In the genomic region with DNA sequence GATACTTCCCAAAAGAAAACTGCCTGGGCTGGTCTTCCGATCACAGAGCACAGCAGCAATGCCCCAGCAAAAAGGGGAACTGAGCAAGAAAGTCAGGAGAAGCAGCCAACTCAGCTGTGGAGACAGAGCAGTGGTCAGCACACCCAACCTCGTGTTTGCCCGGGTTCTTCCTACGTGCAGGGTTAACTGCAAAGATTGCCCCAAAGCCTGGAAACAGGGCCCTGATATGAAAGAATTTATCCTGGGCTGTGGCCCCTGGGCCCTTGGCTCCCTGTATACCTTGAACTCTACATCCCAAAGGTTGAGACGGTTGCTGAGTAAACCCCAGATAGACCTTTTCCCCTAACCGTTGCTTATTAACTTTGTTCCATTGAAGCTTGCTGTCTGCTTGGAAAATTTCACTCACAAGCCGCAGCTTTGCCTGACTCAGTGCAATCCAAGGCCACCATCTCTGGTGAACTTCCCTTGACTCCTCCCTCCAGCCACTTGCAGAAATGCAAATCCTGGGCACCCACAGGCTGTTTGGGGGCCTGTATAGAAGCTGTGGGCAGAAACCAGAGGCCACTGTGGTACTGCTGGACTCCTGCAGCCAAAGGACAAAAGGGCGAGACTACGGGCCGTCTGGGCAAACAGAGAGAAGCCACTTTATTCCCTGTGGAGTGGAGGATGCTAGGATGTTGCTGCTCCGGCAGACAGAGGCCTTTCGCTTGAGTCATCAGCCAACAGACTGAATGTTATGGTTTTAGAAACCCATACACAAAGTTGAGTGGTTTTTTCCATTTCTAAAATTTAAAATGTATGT, we compare ENCODE assay signal across 8 cellular contexts. TPM values are rescaled to one million over a fixed set of nuclear protein-coding genes. Genes with fewer than 3 reads are reported as not detected.
DNase-seq lines count a peak whose midpoint lies in the region; ATAC-seq and TF ChIP-seq lines count a peak whose summit lies in the region.

No MANE protein-coding gene starts in this region.

- DNase-seq in Calu3 (no peak), transverse colon (peak; percentile 28), 8988T (no peak), endothelial cell (ENCODE audit: low spot score) (no peak)

- intact Hi-C loops in Calu3 (cut with micrococcal nuclease; ENCODE audit: unreplicated experiment), result loop anchor here (5.0 kb wide), 1 partner anchor 57 kb away; no protein-coding TSS in a partner anchor
- intact Hi-C loops in transverse colon (cut with DNase I; ENCODE audit: low total_unique reads), result no loop called here

- 60 to 69% (median 64%) methylated on average over 12 of the region's 12 CpGs for WGBS in adipose tissue, 3 donors
- WGBS in transverse colon (ENCODE audit: low coverage in 1 of 2), 2 donors, result 47 to 58% methylated on average over 8 to 12 of the region's 12 CpGs

- TF ChIP-seq CTCF in Calu3 (IDR thresholded peaks at IDR 0.05; ENCODE audit: unreplicated experiment) (no peak), transverse colon (IDR thresholded peaks at IDR 0.05) (no peak), endothelial cell (IDR thresholded peaks at IDR 0.05; ENCODE audit: unreplicated experiment) (no peak)

- TF ChIP-seq POLR2A in transverse colon (IDR thresholded peaks at IDR 0.05), result no peak

- peaks cover 34% of the 10 kb centered on the region for H3K4me1 Mint-ChIP-seq in Calu3 (ENCODE audit: low read depth, unreplicated experiment)
- H3K4me1 Mint-ChIP-seq in endothelial cell (ENCODE audit: unreplicated experiment), result peaks cover 70% of the 10 kb centered on the region

- ATAC-seq in GM21390 (IDR thresholded peaks at IDR 0.05; ENCODE audit: unreplicated experiment), result peak; percentile 71
- peak; percentile 72 for ATAC-seq in HG03571 (IDR thresholded peaks at IDR 0.05; ENCODE audit: unreplicated experiment)

- H3K4me1 ChIP-seq in transverse colon, result peaks cover 18 to 81% (median 48%) of the 10 kb centered on the region in 4 donors

- in situ Hi-C loops in transverse colon (cut with MboI; ENCODE audit: low pct_ligation_motif_present in 1 of 4, low pct_unique_long_range_greater_than_20kb in 1 of 4, low sequenced_read_pairs in 3 of 4), result no loop called here

- H3K27me3 Mint-ChIP-seq in Calu3 (ENCODE audit: unreplicated experiment) (no peaks in the 10 kb centered on the region), endothelial cell (ENCODE audit: unreplicated experiment) (peaks cover 6% of the 10 kb centered on the region)

- H3K27ac Mint-ChIP-seq in Calu3 (ENCODE audit: unreplicated experiment), result peak overlapping the region; percentile 46
- no peak overlapping the region for H3K27ac Mint-ChIP-seq in endothelial cell (ENCODE audit: unreplicated experiment)

- H3K27ac ChIP-seq in adipose tissue (ENCODE audit: low read depth, low read length), result peak overlapping the region; percentile 19
- peak overlapping the region; percentile 40 for H3K27ac ChIP-seq in layer of hippocampus (ENCODE audit: low read depth, low read length)
- H3K27ac ChIP-seq in transverse colon, result peak overlapping the region; percentile 77 to 95 (median 87)

- H3K4me3 ChIP-seq in transverse colon, result no peak overlapping the region

- no peaks in the 10 kb centered on the region for H3K9me3 ChIP-seq in transverse colon

- BruUV-seq in Calu3 (replicated peaks; lab: Mats Ljungman, UMichigan), result no TSS peak

- no peaks in the 10 kb centered on the region for H3K9me3 Mint-ChIP-seq in Calu3 (ENCODE audit: low read depth, unreplicated experiment)
- no peaks in the 10 kb centered on the region for H3K9me3 Mint-ChIP-seq in endothelial cell (ENCODE audit: unreplicated experiment)

- no peaks in the 10 kb centered on the region for H3K36me3 Mint-ChIP-seq in Calu3 (ENCODE audit: insufficient read depth, unreplicated experiment)
- H3K36me3 Mint-ChIP-seq in endothelial cell (ENCODE audit: low read depth, unreplicated experiment), result peaks cover 36% of the 10 kb centered on the region

- H3K27me3 ChIP-seq in layer of hippocampus (ENCODE audit: control insufficient read depth, insufficient read depth, low read length) (no peaks in the 10 kb centered on the region), transverse colon (no peaks in the 10 kb centered on the region)

- H3K4me3 Mint-ChIP-seq in Calu3 (ENCODE audit: low read depth, unreplicated experiment) (no peak overlapping the region), endothelial cell (ENCODE audit: unreplicated experiment) (no peak overlapping the region)

- no peaks in the 10 kb centered on the region for H3K36me3 ChIP-seq in transverse colon

- CTCF ChIA-PET in Calu3 (lab: Charles Lee), result no interaction called here

- TF ChIP-seq EP300 in transverse colon (IDR thresholded peaks at IDR 0.05; ENCODE audit: low read depth), result no peak

RNA-seq across cellular contexts. Expression of gene NRP2, which starts 18.2 kb away (rescaled TPM):
- 12.5 and 19.9 TPM in 2 replicates for total RNA-seq in Calu3 (2022)
- polyA plus RNA-seq in adipose tissue, result 10 to 100 TPM in 2 of 3 donors, 1 to 10 TPM in 1; 1.7 to 20.4 (median 11.4) TPM
- total RNA-seq in transverse colon, result 100 to 1,000 TPM in 1 of 4 donors, 10 to 100 TPM in 3; 35.1 to 146 (median 63.9) TPM
- total RNA-seq in endothelial cell (ENCODE audit: unreplicated experiment), result 258 TPM

Comparison
In these comparisons a context has a peak if more than half of its experiments do, and no peak if none do; other contexts are left out.
1. H3K27ac ChIP-seq: peak in every context shown above with its lines; median percentile 87 in transverse colon; 40 in layer of hippocampus; 19 in adipose tissue.